ENCODE assay signal across 1 cellular context in genomic region chr19:58261968-58262921, GRCh38.
TF ChIP-seq lines count a peak whose summit lies in the region.

No MANE protein-coding gene starts in this region.

TF ChIP-seq in K562, 482 proteins besides CTCF, POLR2A, EP300 and RAD21:
- peak; percentile 17; the same call in 1 of the 2 replicates for TF ChIP-seq SOX6 (IDR thresholded peaks at IDR 0.05)
- TF ChIP-seq CBX3 (IDR thresholded peaks at IDR 0.05; ENCODE audit: borderline replicate concordance in 1 of 2, low read length in 2 of 2): peak in 1 of 2 experiments; percentile 94; a peak in 2 of 3 replicates
- TF ChIP-seq HNRNPK (IDR thresholded peaks at IDR 0.05; ENCODE audit: low read depth, low read length, poor library complexity, severe bottlenecking): no peak
- peak in 1 of 2 experiments; percentile 69; a peak in 2 of 4 replicates for TF ChIP-seq TRIM24 (IDR thresholded peaks at IDR 0.05)
- TF ChIP-seq L3MBTL2 (IDR thresholded peaks at IDR 0.05): no peak
- TF ChIP-seq STAT5B (CRISPR knock-in tag; IDR thresholded peaks at IDR 0.05): no peak
- 0 out of 2 replicates have a peak, but pooled peaks have one; percentile 32 for TF ChIP-seq NFRKB (IDR thresholded peaks at IDR 0.05; ENCODE audit: low read depth)
- TF ChIP-seq, protein P1, sequence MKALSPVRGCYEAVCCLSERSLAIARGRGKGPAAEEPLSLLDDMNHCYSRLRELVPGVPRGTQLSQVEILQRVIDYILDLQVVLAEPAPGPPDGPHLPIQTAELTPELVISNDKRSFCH (CRISPR knock-in tag; IDR thresholded peaks at IDR 0.05): no peak
- TF ChIP-seq, protein P1 (tag; IDR thresholded peaks at IDR 0.05): 0 out of 2 replicates have a peak, but pooled peaks have one; percentile 32
- TF ChIP-seq, protein P2, sequence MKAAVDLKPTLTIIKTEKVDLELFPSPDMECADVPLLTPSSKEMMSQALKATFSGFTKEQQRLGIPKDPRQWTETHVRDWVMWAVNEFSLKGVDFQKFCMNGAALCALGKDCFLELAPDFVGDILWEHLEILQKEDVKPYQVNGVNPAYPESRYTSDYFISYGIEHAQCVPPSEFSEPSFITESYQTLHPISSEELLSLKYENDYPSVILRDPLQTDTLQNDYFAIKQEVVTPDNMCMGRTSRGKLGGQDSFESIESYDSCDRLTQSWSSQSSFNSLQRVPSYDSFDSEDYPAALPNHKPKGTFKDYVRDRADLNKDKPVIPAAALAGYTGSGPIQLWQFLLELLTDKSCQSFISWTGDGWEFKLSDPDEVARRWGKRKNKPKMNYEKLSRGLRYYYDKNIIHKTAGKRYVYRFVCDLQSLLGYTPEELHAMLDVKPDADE (conservative IDR thresholded peaks at IDR 0.05; ENCODE audit: control insufficient read depth, low read depth, low read length): peak; percentile 64
- peak; percentile 47; the same call in 1 of the 2 replicates for TF ChIP-seq XRCC3 (IDR thresholded peaks at IDR 0.05)
- peak in 1 of 2 experiments; percentile 18 for TF ChIP-seq E2F6 (IDR thresholded peaks at IDR 0.05; ENCODE audit: borderline replicate concordance in 1 of 2, extremely low read depth in 1 of 2, insufficient read depth in 1 of 2, insufficient read length in 1 of 2, low read depth in 1 of 2, low read length in 1 of 2, poor library complexity in 1 of 2, severe bottlenecking in 1 of 2)
- TF ChIP-seq ZNF75A (CRISPR knock-in tag; IDR thresholded peaks at IDR 0.05): peak; percentile 95
- TF ChIP-seq ZNF274 (IDR thresholded peaks at IDR 0.05; ENCODE audit: borderline replicate concordance, low read depth, low read length): peak; percentile 99
- TF ChIP-seq TRIM28 (IDR thresholded peaks at IDR 0.05): peak; percentile 90; the same call in 1 of the 2 replicates
- TF ChIP-seq ZNF280A (IDR thresholded peaks at IDR 0.05; ENCODE audit: low read depth, partially characterized antibody): peak; percentile 76
